2 cellular contexts compared by ENCODE assay signal in genomic region chr5:69503144-69503488, GRCh38.
TF ChIP-seq lines count a peak whose summit lies in the region.

No MANE protein-coding gene starts in this region.

TF ChIP-seq in liver, 16 proteins besides CTCF, POLR2A, EP300 and RAD21:
- TF ChIP-seq TAF1 (conservative IDR thresholded peaks at IDR 0.05) = no peak
- no peak for TF ChIP-seq GABPA (IDR thresholded peaks at IDR 0.05 in 1 of 2, conservative IDR thresholded peaks at IDR 0.05 in 1 of 2)
- no peak for TF ChIP-seq YY1 (IDR thresholded peaks at IDR 0.05)
- TF ChIP-seq MAX (IDR thresholded peaks at IDR 0.05) = no peak

TF ChIP-seq in HepG2, 621 proteins besides CTCF, POLR2A, EP300 and RAD21:
- no peak for TF ChIP-seq TMF1 (CRISPR knock-in tag; IDR thresholded peaks at IDR 0.05; ENCODE audit: low read depth)
- no peak for TF ChIP-seq ADNP (CRISPR knock-in tag; IDR thresholded peaks at IDR 0.05)
